Comparison of ENCODE assay signal across 22 cellular contexts in genomic region chr17:56109811-56110210, GRCh38. TPM values are rescaled to one million over a fixed set of nuclear protein-coding genes. Genes with fewer than 3 reads are reported as not detected.
"Had no signal": no experiment of that assay in that cellular context is flagged by ENCODE, and none has a peak within 500 bp of the region (broad histone marks: within the 10 kb centered on the region; RNA-seq: fewer than 3 reads in every experiment).

No MANE protein-coding gene starts in this region.

- H3K9ac ChIP-seq: parathyroid adenoma had no signal

- H3K36me3 Mint-ChIP-seq: natural killer cell treated with Interleukin-12 subunit alpha and Interleukin-12 subunit beta and Interleukin-15 and Interleukin-18, amount 100 ng/mL, for 72 hours; stimulated activated naive B cell treated with anti-CD40 and anti-IgM and Interleukin-4, amounts not matched to agents 10 μg/mL and 1 μg/mL and 100 μg/mL, for 72 hours; type B pancreatic cell had no signal

- H3K9me3 Mint-ChIP-seq: natural killer cell treated with Interleukin-12 subunit alpha and Interleukin-12 subunit beta and Interleukin-15 and Interleukin-18, amount 100 ng/mL, for 72 hours; type B pancreatic cell had no signal

- H3K9me3 ChIP-seq: mucosa of descending colon, prostate gland, spleen had no signal

- H3K36me3 ChIP-seq: prostate gland, spleen had no signal

- H3K4me3 Mint-ChIP-seq: natural killer cell treated with Interleukin-12 subunit alpha and Interleukin-12 subunit beta and Interleukin-15 and Interleukin-18, amount 100 ng/mL, for 72 hours; stimulated activated naive B cell treated with anti-CD40 and anti-IgM and Interleukin-4, amounts not matched to agents 10 μg/mL and 1 μg/mL and 100 μg/mL, for 72 hours; type B pancreatic cell had no signal

- H3K27ac ChIP-seq: coronary artery, parathyroid adenoma, prostate gland, spleen had no signal

- H3K4me3 ChIP-seq: coronary artery, mucosa of descending colon, prostate gland, spleen had no signal

- H3K4me1 ChIP-seq: parathyroid adenoma, prostate gland, spleen had no signal

- ATAC-seq: natural killer cell treated with Interleukin-12 subunit alpha and Interleukin-12 subunit beta and Interleukin-15 and Interleukin-18, amount 100 ng/mL, for 72 hours; sciatic nerve; stimulated activated naive B cell treated with anti-CD40 and anti-IgM and Interleukin-4, amounts not matched to agents 10 μg/mL and 1 μg/mL and 100 μg/mL, for 72 hours had no signal

- H3K4me1 Mint-ChIP-seq: stimulated activated naive B cell treated with anti-CD40 and anti-IgM and Interleukin-4, amounts not matched to agents 10 μg/mL and 1 μg/mL and 100 μg/mL, for 72 hours had no signal

- H3K27ac Mint-ChIP-seq: natural killer cell treated with Interleukin-12 subunit alpha and Interleukin-12 subunit beta and Interleukin-15 and Interleukin-18, amount 100 ng/mL, for 72 hours; stimulated activated naive B cell treated with anti-CD40 and anti-IgM and Interleukin-4, amounts not matched to agents 10 μg/mL and 1 μg/mL and 100 μg/mL, for 72 hours; type B pancreatic cell had no signal

- DNase-seq: effector CD4-positive, alpha-beta T cell; foreskin melanocyte; head of caudate nucleus; hippocampal formation; kidney glomerular epithelial cell; mammary epithelial cell; mucosa of descending colon; occipital lobe; retina; spleen; stimulated activated CD4-positive, alpha-beta T cell treated with anti-CD3 and anti-CD28 coated beads, Interleukin-15, amount 100 ng/mL, for 24 hours; stimulated activated CD4-positive, alpha-beta T cell treated with anti-CD3 and anti-CD28 coated beads, Interleukin-1b, Interleukin-23, amount 100 ng/mL, for 48 hours; stimulated activated CD4-positive, alpha-beta T cell treated with anti-CD3 and anti-CD28 coated beads, Interleukin-4, amount 100 ng/mL, for 24 hours; stimulated activated naive B cell treated with anti-CD40 and anti-IgM and Interleukin-4, amounts not matched to agents 10 μg/mL and 1 μg/mL and 100 μg/mL, for 72 hours had no signal

RNA-seq across cellular contexts. Expression of gene ANKFN1, which starts 43.5 kb away (rescaled TPM):
- total RNA-seq: chondrocyte; dermis microvascular lymphatic vessel endothelial cell; mammary epithelial cell; natural killer cell treated with Interleukin-12 subunit alpha and Interleukin-12 subunit beta and Interleukin-15 and Interleukin-18, amount 100 ng/mL, for 72 hours had no signal
- polyA plus RNA-seq: mammary epithelial cell, spleen had no signal
